ENCODE assay signal across 23 cellular contexts in the genomic region with DNA sequence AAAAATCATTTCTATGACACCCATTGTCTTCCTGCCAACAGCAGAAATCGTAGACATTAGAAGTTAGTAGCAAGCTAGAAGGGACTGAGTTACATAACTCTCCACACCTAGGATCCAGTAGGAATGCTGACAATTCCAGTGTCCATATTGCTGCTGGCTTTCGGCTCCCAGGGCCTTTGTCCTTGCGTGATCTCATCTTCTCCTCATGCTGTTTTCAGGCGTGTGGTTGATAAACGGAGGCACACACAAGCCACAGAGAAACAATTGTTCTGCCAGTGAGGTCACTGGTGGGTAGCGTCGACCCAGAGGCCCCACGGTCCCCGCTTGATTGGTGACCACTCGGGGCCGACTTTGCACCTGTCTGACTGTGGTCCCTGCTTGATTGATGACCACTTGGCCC. TPM values are rescaled to one million over a fixed set of nuclear protein-coding genes. Genes with fewer than 3 reads are reported as not detected.
"Had no signal": no experiment of that assay in that cellular context is flagged by ENCODE, and none has a peak within 500 bp of the region (broad histone marks: within the 10 kb centered on the region; RNA-seq: fewer than 3 reads in every experiment).

No MANE protein-coding gene starts in this region.

- H3K4me1 Mint-ChIP-seq: memory B cell had no signal

- H3K36me3 Mint-ChIP-seq: natural killer cell treated with Interleukin-12 subunit alpha and Interleukin-12 subunit beta and Interleukin-15 and Interleukin-18, amount 100 ng/mL, for 72 hours had no signal

- H3K27me3 Mint-ChIP-seq: memory B cell; natural killer cell treated with Interleukin-12 subunit alpha and Interleukin-12 subunit beta and Interleukin-15 and Interleukin-18, amount 100 ng/mL, for 72 hours had no signal

- H3K27ac ChIP-seq: colonic mucosa, left lung, lower lobe of right lung, neural progenitor cell, ovary, testis, tibial nerve had no signal

- H3K27me3 ChIP-seq: colonic mucosa, left lung, neural progenitor cell, ovary, testis, tibial nerve had no signal

- H3K4me3 Mint-ChIP-seq: endodermal cell; memory B cell; natural killer cell treated with Interleukin-12 subunit alpha and Interleukin-12 subunit beta and Interleukin-15 and Interleukin-18, amount 100 ng/mL, for 72 hours; neural progenitor cell had no signal

- DNase-seq: cerebellar nuclear complex; colonic mucosa; dermis blood vessel endothelial cell; effector CD4-positive, alpha-beta T cell; endodermal cell; erythroblast; foreskin melanocyte; lower lobe of right lung; midbrain; ovary; stimulated activated CD4-positive, alpha-beta T cell treated with anti-CD3 and anti-CD28 coated beads, Interleukin-2, amount 100 ng/mL, for 48 hours; stimulated activated naive CD4-positive, alpha-beta T cell treated with Interleukin-2 at 50 U/mL for 16 hours; testis had no signal

- H3K4me3 ChIP-seq: colonic mucosa, left lung, lower lobe of right lung, neural progenitor cell, ovary, smooth muscle cell, testis, tibial nerve had no signal

- H3K27ac Mint-ChIP-seq: endodermal cell; memory B cell; natural killer cell treated with Interleukin-12 subunit alpha and Interleukin-12 subunit beta and Interleukin-15 and Interleukin-18, amount 100 ng/mL, for 72 hours; neural progenitor cell had no signal

- H3K9ac ChIP-seq: neural progenitor cell had no signal

- FAIRE-seq: endothelial cell of umbilical vein, islet of Langerhans had no signal

- H3K36me3 ChIP-seq: colonic mucosa, neural progenitor cell, ovary had no signal

- H3K9me3 ChIP-seq: colonic mucosa, left lung, lower lobe of right lung, ovary, testis had no signal

- H3K9me3 Mint-ChIP-seq: natural killer cell treated with Interleukin-12 subunit alpha and Interleukin-12 subunit beta and Interleukin-15 and Interleukin-18, amount 100 ng/mL, for 72 hours; neural progenitor cell had no signal

- ATAC-seq: left lung; lower lobe of right lung; natural killer cell treated with Interleukin-12 subunit alpha and Interleukin-12 subunit beta and Interleukin-15 and Interleukin-18, amount 100 ng/mL, for 72 hours had no signal

- H3K4me1 ChIP-seq: colonic mucosa, left lung, lower lobe of right lung, neural progenitor cell, testis, tibial nerve had no signal

RNA-seq across cellular contexts. Expression of gene F7, which starts 31.6 kb away (rescaled TPM):
- total RNA-seq: dermis blood vessel endothelial cell; endothelial cell of umbilical vein; left lung; lower lobe of right lung; natural killer cell treated with Interleukin-12 subunit alpha and Interleukin-12 subunit beta and Interleukin-15 and Interleukin-18, amount 100 ng/mL, for 72 hours; pulmonary artery endothelial cell; tibial nerve; ureter had no signal
- polyA plus RNA-seq: endothelial cell of umbilical vein had no signal

RNA-seq across cellular contexts. Expression of gene F10, which starts 48.7 kb away (rescaled TPM):
- total RNA-seq: dermis blood vessel endothelial cell; endothelial cell of umbilical vein; natural killer cell treated with Interleukin-12 subunit alpha and Interleukin-12 subunit beta and Interleukin-15 and Interleukin-18, amount 100 ng/mL, for 72 hours had no signal
